15 cellular contexts compared by ENCODE assay signal in genomic region chr4:130478406-130478805, GRCh38.
A peak's percentile ranks its signal among the peaks of the same experiment; 100 is the strongest.
DNase-seq lines count a peak whose midpoint lies in the region; ATAC-seq and TF ChIP-seq lines count a peak whose summit lies in the region.
"Had no signal": no experiment of that assay in that cellular context is flagged by ENCODE, and none has a peak within 500 bp of the region (broad histone marks: within the 10 kb centered on the region; RNA-seq: fewer than 3 reads in every experiment).

No MANE protein-coding gene starts in this region.

- no peak overlapping the region for H3K4me3 Mint-ChIP-seq in activated T-cell treated with anti-CD3 and anti-CD28 coated beads, Interleukin-2, amount 50 U/mL, for 72 hours
- H3K4me3 Mint-ChIP-seq: activated CD4-positive, alpha-beta memory T cell treated with anti-CD3 and anti-CD28 coated beads for 36 hours; central memory CD8-positive, alpha-beta T cell had no signal

- H3K27ac Mint-ChIP-seq in activated T-cell treated with anti-CD3 and anti-CD28 coated beads, Interleukin-2, amount 50 U/mL, for 72 hours, result no peak overlapping the region
- H3K27ac Mint-ChIP-seq: activated CD4-positive, alpha-beta memory T cell treated with anti-CD3 and anti-CD28 coated beads for 36 hours had no signal

- no peaks in the 10 kb centered on the region for H3K36me3 ChIP-seq in SJCRH30
- H3K36me3 ChIP-seq: Peyer's patch had no signal

- no peak overlapping the region for H3K4me3 ChIP-seq in SJCRH30
- H3K4me3 ChIP-seq: Peyer's patch had no signal

- peaks cover 7 to 8% of the 10 kb centered on the region in 2 donors for H3K9me3 Mint-ChIP-seq in activated T-cell treated with anti-CD3 and anti-CD28 coated beads, Interleukin-2, amount 50 U/mL, for 72 hours

- peak; percentile 63 for DNase-seq in ELR (ENCODE audit: low read depth)
- DNase-seq in RWPE1 (ENCODE audit: low spot score), result peak; percentile 5
- DNase-seq in fibroblast of peridontal ligament (ENCODE audit: extremely low read depth), result peak; percentile 36
- peak; percentile 73 for DNase-seq in non-pigmented ciliary epithelial cell (ENCODE audit: low read depth)
- DNase-seq in SJCRH30, result no peak
- no peak for DNase-seq in activated CD4-positive, alpha-beta T cell treated with anti-CD3 and anti-CD28 coated beads, Interleukin-2, amount 50 U/mL, for 4 hours
- DNase-seq in activated T-cell treated with anti-CD3 and anti-CD28 coated beads, Interleukin-2, amount 50 U/mL, for 72 hours, result no peak
- DNase-seq: activated CD4-positive, alpha-beta memory T cell treated with anti-CD3 and anti-CD28 coated beads for 36 hours; activated effector memory CD4-positive, alpha-beta T cell treated with Interleukin-2 at 50 U/mL for 16 hours; NCI-H1417 treated with DMSO at 0.1 percent for 48 hours; Peyer's patch; stimulated activated naive CD8-positive, alpha-beta T cell treated with anti-CD3 and anti-CD28 coated beads, Interleukin-15, Interleukin-2, amounts not matched to agents 100 U/mL and 50 U/mL, for 24 hours; T1000 had no signal

- no peak for TF ChIP-seq CTCF in RWPE1 (conservative IDR thresholded peaks at IDR 0.05; ENCODE audit: low read depth)

- CTCF ChIA-PET in RWPE1 (lab: Yijun Ruan, JAX), result no interaction called here

- no peaks in the 10 kb centered on the region for H3K27me3 Mint-ChIP-seq in activated T-cell treated with anti-CD3 and anti-CD28 coated beads, Interleukin-2, amount 50 U/mL, for 72 hours (ENCODE audit: low read depth)
- H3K27me3 Mint-ChIP-seq: activated CD4-positive, alpha-beta memory T cell treated with anti-CD3 and anti-CD28 coated beads for 36 hours; central memory CD8-positive, alpha-beta T cell had no signal

- no peaks in the 10 kb centered on the region for H3K4me1 Mint-ChIP-seq in activated T-cell treated with anti-CD3 and anti-CD28 coated beads, Interleukin-2, amount 50 U/mL, for 72 hours (ENCODE audit: low read depth)
- H3K4me1 Mint-ChIP-seq: central memory CD8-positive, alpha-beta T cell had no signal

- H3K27ac ChIP-seq in RWPE1 (peak overlapping the region; percentile 32; the same call in 1 of the 2 replicates), SJCRH30 (no peak overlapping the region)
- H3K27ac ChIP-seq: Peyer's patch had no signal

- H3K4me1 ChIP-seq in SJCRH30, result no peaks in the 10 kb centered on the region
- H3K4me1 ChIP-seq: Peyer's patch had no signal

- H3K27me3 ChIP-seq in SJCRH30, result no peaks in the 10 kb centered on the region
- H3K27me3 ChIP-seq: Peyer's patch had no signal

- POLR2A ChIA-PET in RWPE1 (lab: Yijun Ruan, JAX; ENCODE audit: low non-redundant PET), result no interaction called here

- no peaks in the 10 kb centered on the region for H3K9me3 ChIP-seq in SJCRH30 (replicated peaks)
- H3K9me3 ChIP-seq: Peyer's patch had no signal

- H3K36me3 Mint-ChIP-seq in activated T-cell treated with anti-CD3 and anti-CD28 coated beads, Interleukin-2, amount 50 U/mL, for 72 hours (ENCODE audit: insufficient read depth in 2 of 2), result no peaks in the 10 kb centered on the region
- H3K36me3 Mint-ChIP-seq: activated CD4-positive, alpha-beta memory T cell treated with anti-CD3 and anti-CD28 coated beads for 36 hours had no signal

- ATAC-seq in HG03520 (IDR thresholded peaks at IDR 0.05; ENCODE audit: unreplicated experiment), result no peak
- no peak for ATAC-seq in activated T-cell treated with anti-CD3 and anti-CD28 coated beads, Interleukin-2, amount 50 U/mL, for 72 hours (replicated peaks in 1 of 2)
- ATAC-seq: stimulated activated naive CD8-positive, alpha-beta T cell treated with anti-CD3 and anti-CD28 coated beads, Interleukin-15, Interleukin-2, amounts not matched to agents 100 U/mL and 50 U/mL, for 24 hours had no signal

Comparison
In these comparisons a context has a peak if more than half of its experiments do, and no peak if none do; other contexts are left out.
1. DNase-seq: peak in ELR (single experiment), RWPE1 (single experiment), fibroblast of peridontal ligament (single experiment) and non-pigmented ciliary epithelial cell (single experiment); none in SJCRH30 (0 of 2), activated CD4-positive, alpha-beta T cell treated with anti-CD3 and anti-CD28 coated beads, Interleukin-2, amount 50 U/mL, for 4 hours (0 of 2) and activated T-cell treated with anti-CD3 and anti-CD28 coated beads, Interleukin-2, amount 50 U/mL, for 72 hours (0 of 2).